In the genomic region with DNA sequence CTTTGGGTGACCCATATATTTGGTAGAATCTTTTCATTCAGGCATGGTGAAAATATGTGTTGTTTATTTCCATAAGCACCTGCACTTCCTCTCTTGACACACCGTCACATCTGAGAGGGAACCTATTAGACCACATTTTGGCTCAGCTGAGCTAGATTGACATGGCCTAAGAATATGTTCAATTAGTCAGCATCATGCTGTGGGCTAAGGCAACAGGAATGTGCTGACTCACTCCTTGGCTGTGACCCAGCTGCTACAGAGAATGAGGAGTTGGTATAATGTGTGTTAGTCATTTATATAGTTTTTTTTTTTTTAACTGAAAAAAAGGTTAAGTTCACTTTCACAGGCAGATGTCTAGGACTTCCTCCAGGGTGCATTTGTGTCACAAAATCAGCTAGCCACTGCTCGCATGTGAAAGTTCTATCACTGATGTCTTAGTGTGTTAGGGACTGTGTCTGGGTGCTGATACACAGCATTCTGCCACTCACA, we compare ENCODE assay signal across 8 cellular contexts.
DNase-seq lines count a peak whose midpoint lies in the region; ATAC-seq and TF ChIP-seq lines count a peak whose summit lies in the region.

No MANE protein-coding gene starts in this region.

- ATAC-seq in GM18520 (IDR thresholded peaks at IDR 0.05; ENCODE audit: unreplicated experiment) (peak; percentile 96), HG03045 (IDR thresholded peaks at IDR 0.05; ENCODE audit: unreplicated experiment) (peak; percentile 97)

- no peaks in the 10 kb centered on the region for H3K36me3 ChIP-seq in ascending aorta

- no peak; the same call in 1 of the 2 replicates for TF ChIP-seq CTCF in AG10803 (conservative IDR thresholded peaks at IDR 0.05; ENCODE audit: low read length)
- TF ChIP-seq CTCF in ascending aorta (IDR thresholded peaks at IDR 0.05) = no peak
- TF ChIP-seq CTCF in coronary artery (IDR thresholded peaks at IDR 0.05) = no peak

- no peaks in the 10 kb centered on the region for H3K27me3 ChIP-seq in ascending aorta

- DNase-seq in AG10803 (ENCODE audit: low read depth) = peak; percentile 97
- DNase-seq in NCI-H1694 (lab: John Stamatoyannopoulos, UW) = peak; percentile 84
- DNase-seq in ascending aorta (ENCODE audit: low spot score in 2 of 2) = peak; percentile 59 to 90
- DNase-seq in hypothalamus (lab: John Stamatoyannopoulos, UW) = peak in 36 of 51 donors; percentile 0 to 82 (median 36)
- peak; percentile 98 for DNase-seq in stromal cell of bone marrow (ENCODE audit: low read depth)
- no peak for DNase-seq in coronary artery (ENCODE audit: low spot score)

- no peak overlapping the region for H3K4me3 ChIP-seq in AG10803 (ENCODE audit: low read length)
- no peak overlapping the region for H3K4me3 ChIP-seq in ascending aorta
- no peak overlapping the region for H3K4me3 ChIP-seq in coronary artery

- no peaks in the 10 kb centered on the region for H3K9me3 ChIP-seq in ascending aorta

- intact Hi-C loops in ascending aorta (cut with DNase I) = no loop called here

- H3K27ac ChIP-seq in ascending aorta (no peak overlapping the region), coronary artery (no peak overlapping the region)

- H3K4me1 ChIP-seq in ascending aorta = no peaks in the 10 kb centered on the region
